In genomic region chr3:126654571-126655393, GRCh38 we compare ENCODE assay signal across 8 cellular contexts. TPM values are rescaled to one million over a fixed set of nuclear protein-coding genes. Genes with fewer than 3 reads are reported as not detected.
DNase-seq lines count a peak whose midpoint lies in the region; ATAC-seq, FAIRE-seq and TF ChIP-seq lines count a peak whose summit lies in the region.

Gene TXNRD3 (minus strand): TSS chr3:126655124.

- H3K9me3 Mint-ChIP-seq in activated CD4-positive, alpha-beta memory T cell treated with anti-CD3 and anti-CD28 coated beads for 36 hours = no peaks in the 10 kb centered on the region

- CTCF ChIA-PET in activated CD4-positive, alpha-beta memory T cell treated with anti-CD3 and anti-CD28 coated beads for 36 hours (lab: Charles Lee) = interaction anchor here (0.9 kb wide), 1 partner anchor 48 kb away, joined by 3 read pairs; no protein-coding TSS in a partner anchor

- H3K4me1 Mint-ChIP-seq in activated CD4-positive, alpha-beta memory T cell treated with anti-CD3 and anti-CD28 coated beads for 36 hours (ENCODE audit: low read depth) = peaks cover 6% of the 10 kb centered on the region

- ATAC-seq in right lobe of liver = peak; percentile 97 to 98 (median 98)
- ATAC-seq in GM18907 (IDR thresholded peaks at IDR 0.05; ENCODE audit: unreplicated experiment) = no peak

- peak; percentile 51 for FAIRE-seq in GM12891 (lab: Jason Lieb, UNC)

- no peaks in the 10 kb centered on the region for H3K27me3 ChIP-seq in dorsolateral prefrontal cortex
- H3K27me3 ChIP-seq in right lobe of liver = no peaks in the 10 kb centered on the region

- H3K27ac ChIP-seq in dorsolateral prefrontal cortex (peak within 1 kb of the TSS in 35 of 59 donors; percentile 6 to 87 (median 64)), right lobe of liver (peak within 1 kb of the TSS; percentile 80 to 92 (median 86))

- peak in 20 of 56 donors; percentile 11 to 52 (median 26) for TF ChIP-seq CTCF in dorsolateral prefrontal cortex (IDR thresholded peaks at IDR 0.05 in 54 of 56, conservative IDR thresholded peaks at IDR 0.05 in 2 of 56; ENCODE audit: low read depth in 1 of 56, partially characterized antibody in 56 of 56)
- peak in 3 of 4 donors; percentile 3 to 24 (median 5) for TF ChIP-seq CTCF in right lobe of liver (IDR thresholded peaks at IDR 0.05)

- DNase-seq in GM12891 (ENCODE audit: insufficient read length, low spot score) = peak; percentile 43
- DNase-seq in NCI-H2171 treated with DMSO at 0.1 percent for 48 hours (lab: John Stamatoyannopoulos, UW) = peak; percentile 78
- peak; percentile 80 for DNase-seq in activated CD4-positive, alpha-beta memory T cell treated with anti-CD3 and anti-CD28 coated beads for 36 hours
- DNase-seq in dorsolateral prefrontal cortex = peak in 9 of 10 donors; percentile 57 to 87 (median 74)
- DNase-seq in right lobe of liver = peak; percentile 92 to 94 (median 93)
- DNase-seq in stimulated activated CD4-positive, alpha-beta T cell treated with anti-CD3 and anti-CD28 coated beads, Interleukin-2, amount 100 ng/mL, for 4 hours (ENCODE audit: low read depth) = peak; percentile 77
- DNase-seq in cortex of kidney (lab: John Stamatoyannopoulos, UW) = no peak

- H3K9me3 ChIP-seq in right lobe of liver = no peaks in the 10 kb centered on the region

- no peak within 1 kb of the TSS for H3K27ac Mint-ChIP-seq in activated CD4-positive, alpha-beta memory T cell treated with anti-CD3 and anti-CD28 coated beads for 36 hours

- POLR2A ChIA-PET in activated CD4-positive, alpha-beta memory T cell treated with anti-CD3 and anti-CD28 coated beads for 36 hours (lab: Charles Lee) = interaction anchor here (0.5 kb wide), 1 partner anchor 14 kb away, joined by 3 read pairs; no protein-coding TSS in a partner anchor

- no peaks in the 10 kb centered on the region for H3K36me3 ChIP-seq in right lobe of liver

- H3K4me3 ChIP-seq in dorsolateral prefrontal cortex (peak within 1 kb of the TSS; percentile 50 to 92 (median 75)), right lobe of liver (peak within 1 kb of the TSS; percentile 63 to 92 (median 69))

- 0% methylated on average over 10 of the region's 102 CpGs for WGBS in right lobe of liver (ENCODE audit: insufficient coverage, low coverage, low lambda C conversion rate, missing lambda C conversion rate)

- TF ChIP-seq POLR2A in GM12891 (IDR thresholded peaks at IDR 0.05; ENCODE audit: low read depth, low read length) (no peak), right lobe of liver (IDR thresholded peaks at IDR 0.05) (peak; percentile 85)

- no peaks in the 10 kb centered on the region for H3K4me1 ChIP-seq in right lobe of liver

- no peaks in the 10 kb centered on the region for H3K36me3 Mint-ChIP-seq in activated CD4-positive, alpha-beta memory T cell treated with anti-CD3 and anti-CD28 coated beads for 36 hours

- intact Hi-C loops in activated CD4-positive, alpha-beta memory T cell treated with anti-CD3 and anti-CD28 coated beads for 36 hours (cut with micrococcal nuclease) = no loop called here
- intact Hi-C loops in dorsolateral prefrontal cortex (cut with DNase I) = loop anchor here in 1 of 2 donors (10.0 kb wide), 1 partner anchor 130 kb away; the partner anchor contains the start of gene CHST13
- intact Hi-C loops in right lobe of liver (cut with DNase I) = no loop called here

- H3K27me3 Mint-ChIP-seq in activated CD4-positive, alpha-beta memory T cell treated with anti-CD3 and anti-CD28 coated beads for 36 hours = peaks cover 22% of the 10 kb centered on the region

- peak within 1 kb of the TSS; percentile 70 for H3K4me3 Mint-ChIP-seq in activated CD4-positive, alpha-beta memory T cell treated with anti-CD3 and anti-CD28 coated beads for 36 hours

TF ChIP-seq in GM12891, 5 proteins besides CTCF, POLR2A, EP300 and RAD21:
- TF ChIP-seq PAX5 (IDR thresholded peaks at IDR 0.05; ENCODE audit: insufficient read depth, low read length, severe bottlenecking) (no peak), POLR2AphosphoS5 (IDR thresholded peaks at IDR 0.05; ENCODE audit: low read depth, low read length) (no peak), POU2F2 (IDR thresholded peaks at IDR 0.05; ENCODE audit: low read depth, low read length) (no peak), TAF1 (IDR thresholded peaks at IDR 0.05; ENCODE audit: low read depth, low read length) (no peak), SPI1 (IDR thresholded peaks at IDR 0.05; ENCODE audit: low read depth, low read length) (no peak)

RNA-seq across cellular contexts. Expression of gene TXNRD3, which starts in this region (rescaled TPM):
- polyA plus RNA-seq in GM12891 (2012; ENCODE audit: low read depth, missing spikeins) = 0.19 TPM
- 1 to 10 TPM; 1.3 to 2.0 TPM for total RNA-seq in activated CD4-positive, alpha-beta memory T cell treated with anti-CD3 and anti-CD28 coated beads for 36 hours
- total RNA-seq in dorsolateral prefrontal cortex (10 to 100 TPM in 34 of 120 experiments, 1 to 10 TPM in 86; 4.0 to 17.3 (median 8.9) TPM), right lobe of liver (10 to 100 TPM in 1 of 6 experiments, 1 to 10 TPM in 5; 7.3 to 10.4 (median 7.9) TPM)
